15 cellular contexts compared by ENCODE assay signal in the genomic region with DNA sequence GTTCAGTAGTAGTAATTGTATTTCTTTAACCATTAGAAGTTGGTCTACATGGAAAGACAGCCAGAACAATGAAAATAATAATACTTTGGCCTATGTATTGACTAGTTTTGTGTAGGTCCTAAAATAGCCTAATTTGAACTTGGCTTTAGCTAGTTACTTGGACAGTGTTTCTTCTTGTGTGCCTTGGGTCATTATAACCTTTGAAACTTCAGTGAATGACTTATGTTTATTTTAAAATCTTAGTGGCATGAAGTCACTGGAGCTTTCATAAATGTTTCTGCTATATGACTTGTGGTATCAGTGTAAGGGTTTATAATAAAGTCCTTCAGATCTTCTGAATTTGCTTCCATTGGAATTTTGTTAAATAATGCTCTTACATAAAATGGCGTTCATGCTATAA. TPM values are rescaled to one million over a fixed set of nuclear protein-coding genes. Genes with fewer than 3 reads are reported as not detected.
DNase-seq lines count a peak whose midpoint lies in the region; ATAC-seq and TF ChIP-seq lines count a peak whose summit lies in the region.
"Had no signal": no experiment of that assay in that cellular context is flagged by ENCODE, and none has a peak within 500 bp of the region (broad histone marks: within the 10 kb centered on the region; RNA-seq: fewer than 3 reads in every experiment).

No MANE protein-coding gene starts in this region.

- peak overlapping the region in 5 of 8 donors; percentile 33 to 79 (median 69) for H3K4me3 Mint-ChIP-seq in CD4-positive, alpha-beta memory T cell
- no peak overlapping the region for H3K4me3 Mint-ChIP-seq in GM23338
- H3K4me3 Mint-ChIP-seq in activated T-helper 2 cell treated with anti-CD3 and anti-CD28 coated beads, Interferon-gamma antibody, Interleukin-2, Interleukin-4, amounts not matched to agents 10 μg/mL and 5 μg/mL and 100 μg/mL, durations not matched to agents 14 hours and 24 hours and 36 hours (ENCODE audit: low read depth): peak overlapping the region; percentile 37
- peak overlapping the region; percentile 56 for H3K4me3 Mint-ChIP-seq in natural killer cell treated with Interleukin-12 subunit alpha and Interleukin-12 subunit beta and Interleukin-15 and Interleukin-18, amount 100 ng/mL, for 72 hours
- H3K4me3 Mint-ChIP-seq: neural progenitor cell had no signal

- CTCF ChIA-PET in CD4-positive, alpha-beta memory T cell (lab: Charles Lee; ENCODE audit: partially characterized antibody): interaction anchor here (0.6 to 1.2 kb wide), 2 partner anchors 110 to 983 kb away, joined by 3 to 4 read pairs; no protein-coding TSS in a partner anchor

- H3F3A ChIP-seq in GM23338 (replicated peaks; ENCODE audit: low read depth): peaks cover 5% of the 10 kb centered on the region

- no peak for DNase-seq in CD4-positive, alpha-beta memory T cell
- DNase-seq in GM23338 (ENCODE audit: low spot score) (no peak), nucleus accumbens (lab: John Stamatoyannopoulos, UW) (no peak)
- no peak for DNase-seq in activated T-helper 2 cell treated with anti-CD3 and anti-CD28 coated beads, Interferon-gamma antibody, Interleukin-2, Interleukin-4, amounts not matched to agents 10 μg/mL and 5 μg/mL and 100 μg/mL, durations not matched to agents 14 hours and 24 hours and 36 hours (ENCODE audit: low spot score)
- DNase-seq in natural killer cell treated with Interleukin-12 subunit alpha and Interleukin-12 subunit beta and Interleukin-15 and Interleukin-18, amount 100 ng/mL, for 72 hours (ENCODE audit: low spot score): no peak
- DNase-seq in stimulated activated CD4-positive, alpha-beta T cell treated with anti-CD3 and anti-CD28 coated beads, Interleukin-2, amount 100 ng/mL, for 24 hours: no peak
- DNase-seq: activated effector memory CD4-positive, alpha-beta T cell treated with anti-CD3 and anti-CD28 coated beads, Interleukin-2, amount 50 U/mL, for 16 hours; Caco-2; head of caudate nucleus; MG63 had no signal

- H3K9me3 Mint-ChIP-seq in CD4-positive, alpha-beta memory T cell: no peaks in the 10 kb centered on the region
- no peaks in the 10 kb centered on the region for H3K9me3 Mint-ChIP-seq in GM23338
- H3K9me3 Mint-ChIP-seq in activated T-helper 2 cell treated with anti-CD3 and anti-CD28 coated beads, Interferon-gamma antibody, Interleukin-2, Interleukin-4, amounts not matched to agents 10 μg/mL and 5 μg/mL and 100 μg/mL, durations not matched to agents 14 hours and 24 hours and 36 hours: no peaks in the 10 kb centered on the region
- H3K9me3 Mint-ChIP-seq in natural killer cell treated with Interleukin-12 subunit alpha and Interleukin-12 subunit beta and Interleukin-15 and Interleukin-18, amount 100 ng/mL, for 72 hours: no peaks in the 10 kb centered on the region
- H3K9me3 Mint-ChIP-seq: neural progenitor cell had no signal

- POLR2A ChIA-PET in CD4-positive, alpha-beta memory T cell (lab: Charles Lee; ENCODE audit: partially characterized antibody): interaction anchor here (1.0 to 1.1 kb wide), 6 partner anchors 9 to 322 kb away, joined by 3 to 4 read pairs (median 3); partner anchors contain the start of gene NINJ1

- H3K79me2 ChIP-seq in GM23338 (replicated peaks; ENCODE audit: insufficient read depth): peaks cover 87% of the 10 kb centered on the region

- no peak for ATAC-seq in GM23338
- ATAC-seq in natural killer cell treated with Interleukin-12 subunit alpha and Interleukin-12 subunit beta and Interleukin-15 and Interleukin-18, amount 100 ng/mL, for 72 hours: no peak
- ATAC-seq in HG03521 (IDR thresholded peaks at IDR 0.05; ENCODE audit: unreplicated experiment): no peak
- ATAC-seq: left lobe of liver had no signal

- H3K36me3 ChIP-seq in CD4-positive, alpha-beta memory T cell (ENCODE audit: insufficient read depth, low read length): no peaks in the 10 kb centered on the region
- H3K36me3 ChIP-seq in GM23338 (ENCODE audit: insufficient read depth): no peaks in the 10 kb centered on the region
- H3K36me3 ChIP-seq: neural progenitor cell had no signal

- no peaks in the 10 kb centered on the region for H3K27me3 ChIP-seq in CD4-positive, alpha-beta memory T cell (ENCODE audit: insufficient read depth, low read length)
- no peaks in the 10 kb centered on the region for H3K27me3 ChIP-seq in GM23338 (ENCODE audit: insufficient read depth)
- H3K27me3 ChIP-seq: MG63, neural progenitor cell had no signal

- peaks cover 52 to 81% (median 62%) of the 10 kb centered on the region in 4 donors for H3K4me1 Mint-ChIP-seq in CD4-positive, alpha-beta memory T cell
- H3K4me1 Mint-ChIP-seq in GM23338: peaks cover 55% of the 10 kb centered on the region
- H3K4me1 Mint-ChIP-seq in activated T-helper 2 cell treated with anti-CD3 and anti-CD28 coated beads, Interferon-gamma antibody, Interleukin-2, Interleukin-4, amounts not matched to agents 10 μg/mL and 5 μg/mL and 100 μg/mL, durations not matched to agents 14 hours and 24 hours and 36 hours (ENCODE audit: low read depth): peaks cover 63% of the 10 kb centered on the region
- peaks cover 51 to 65% of the 10 kb centered on the region in 2 donors for H3K4me1 Mint-ChIP-seq in natural killer cell treated with Interleukin-12 subunit alpha and Interleukin-12 subunit beta and Interleukin-15 and Interleukin-18, amount 100 ng/mL, for 72 hours (ENCODE audit: low read depth in 2 of 2)

- intact Hi-C loops in CD4-positive, alpha-beta memory T cell (cut with micrococcal nuclease): loop anchor here (10.0 kb wide), 4 partner anchors 321 to 1341 kb away; partner anchors contain the start of genes NINJ1, SPTLC1 and ZNF169
- intact Hi-C loops in activated T-helper 2 cell treated with anti-CD3 and anti-CD28 coated beads, Interferon-gamma antibody, Interleukin-2, Interleukin-4, amounts not matched to agents 10 μg/mL and 5 μg/mL and 100 μg/mL, durations not matched to agents 14 hours and 24 hours and 36 hours (cut with micrococcal nuclease): no loop called here

- H3K36me3 Mint-ChIP-seq in CD4-positive, alpha-beta memory T cell: peaks cover 4 to 17% of the 10 kb centered on the region in 2 donors
- H3K36me3 Mint-ChIP-seq in GM23338 (ENCODE audit: low read depth): peaks cover 14% of the 10 kb centered on the region
- peaks cover 76% of the 10 kb centered on the region for H3K36me3 Mint-ChIP-seq in activated T-helper 2 cell treated with anti-CD3 and anti-CD28 coated beads, Interferon-gamma antibody, Interleukin-2, Interleukin-4, amounts not matched to agents 10 μg/mL and 5 μg/mL and 100 μg/mL, durations not matched to agents 14 hours and 24 hours and 36 hours (ENCODE audit: low read depth)
- H3K36me3 Mint-ChIP-seq in natural killer cell treated with Interleukin-12 subunit alpha and Interleukin-12 subunit beta and Interleukin-15 and Interleukin-18, amount 100 ng/mL, for 72 hours: peaks cover 24% of the 10 kb centered on the region

- no peaks in the 10 kb centered on the region for H3K9me2 ChIP-seq in GM23338 (ENCODE audit: insufficient read depth)

- peaks cover 19% of the 10 kb centered on the region for H4K20me1 ChIP-seq in GM23338 (replicated peaks; ENCODE audit: insufficient read depth)

- peak overlapping the region; percentile 44 for H3K27ac ChIP-seq in CD4-positive, alpha-beta memory T cell (ENCODE audit: low read depth, low read length)
- H3K27ac ChIP-seq in GM23338 (ENCODE audit: low read depth): no peak overlapping the region
- H3K27ac ChIP-seq: epithelial cell of prostate, neural progenitor cell had no signal

- peak overlapping the region; percentile 9; the same call in 1 of the 2 replicates for H3K4me2 ChIP-seq in GM23338
- H3K4me2 ChIP-seq: neural progenitor cell had no signal

- H3K4me1 ChIP-seq in CD4-positive, alpha-beta memory T cell (ENCODE audit: insufficient read depth, low read length): peaks cover 73% of the 10 kb centered on the region
- peaks cover 51% of the 10 kb centered on the region for H3K4me1 ChIP-seq in GM23338 (ENCODE audit: insufficient read depth)

- no peak overlapping the region for H3K4me3 ChIP-seq in CD4-positive, alpha-beta memory T cell (ENCODE audit: low read length in 2 of 2)
- no peak overlapping the region for H3K4me3 ChIP-seq in GM23338
- H3K4me3 ChIP-seq: HAP-1, MG63, neural progenitor cell had no signal

- H3K9me3 ChIP-seq in CD4-positive, alpha-beta memory T cell (ENCODE audit: control insufficient read depth in 1 of 2, low read length in 2 of 2): no peaks in the 10 kb centered on the region
- H3K9me3 ChIP-seq: Caco-2, HAP-1, MG63 had no signal

- no peaks in the 10 kb centered on the region for H3K27me3 Mint-ChIP-seq in CD4-positive, alpha-beta memory T cell
- peaks cover 5% of the 10 kb centered on the region for H3K27me3 Mint-ChIP-seq in GM23338 (ENCODE audit: insufficient read depth, low read depth, poor library complexity)
- no peaks in the 10 kb centered on the region for H3K27me3 Mint-ChIP-seq in activated T-helper 2 cell treated with anti-CD3 and anti-CD28 coated beads, Interferon-gamma antibody, Interleukin-2, Interleukin-4, amounts not matched to agents 10 μg/mL and 5 μg/mL and 100 μg/mL, durations not matched to agents 14 hours and 24 hours and 36 hours (ENCODE audit: low read depth)
- H3K27me3 Mint-ChIP-seq in natural killer cell treated with Interleukin-12 subunit alpha and Interleukin-12 subunit beta and Interleukin-15 and Interleukin-18, amount 100 ng/mL, for 72 hours: no peaks in the 10 kb centered on the region

- no peak for TF ChIP-seq CTCF in GM23338 (conservative IDR thresholded peaks at IDR 0.05; ENCODE audit: low read depth in 2 of 2)

- H3K27ac Mint-ChIP-seq in CD4-positive, alpha-beta memory T cell: peak overlapping the region; percentile 52 to 88 (median 63)
- H3K27ac Mint-ChIP-seq in GM23338: no peak overlapping the region; the same call in 1 of the 2 replicates
- peak overlapping the region; percentile 78 for H3K27ac Mint-ChIP-seq in activated T-helper 2 cell treated with anti-CD3 and anti-CD28 coated beads, Interferon-gamma antibody, Interleukin-2, Interleukin-4, amounts not matched to agents 10 μg/mL and 5 μg/mL and 100 μg/mL, durations not matched to agents 14 hours and 24 hours and 36 hours
- H3K27ac Mint-ChIP-seq in natural killer cell treated with Interleukin-12 subunit alpha and Interleukin-12 subunit beta and Interleukin-15 and Interleukin-18, amount 100 ng/mL, for 72 hours: peak overlapping the region; percentile 70 to 92
- H3K27ac Mint-ChIP-seq: neural progenitor cell had no signal

- H2AFZ ChIP-seq in GM23338: no peak overlapping the region
- H2AFZ ChIP-seq: neural progenitor cell had no signal

RNA-seq across cellular contexts. Expression of gene FAM120AOS, which starts 2.6 kb away (rescaled TPM):
- total RNA-seq in CD4-positive, alpha-beta memory T cell: 10 to 100 TPM; 49.7 to 50.8 TPM
- 10 to 100 TPM; 57.5 to 64.6 TPM for polyA plus RNA-seq in CD4-positive, alpha-beta memory T cell
- total RNA-seq in GM23338 (2014; rRNA removed; shearing (Covaris generic)): 38.1 and 40.4 TPM in 2 replicates
- polyA plus RNA-seq in GM23338 (2016; fragmentation: Nextera tagmentation; extraction: Ambion mirVana): 27.5 and 31.5 TPM in 2 replicates
- total RNA-seq in activated T-helper 2 cell treated with anti-CD3 and anti-CD28 coated beads, Interferon-gamma antibody, Interleukin-2, Interleukin-4, amounts not matched to agents 10 μg/mL and 5 μg/mL and 100 μg/mL, durations not matched to agents 14 hours and 24 hours and 36 hours: 40.9 and 41.1 TPM in 2 replicates
- total RNA-seq in natural killer cell treated with Interleukin-12 subunit alpha and Interleukin-12 subunit beta and Interleukin-15 and Interleukin-18, amount 100 ng/mL, for 72 hours: 10 to 100 TPM; 28.6 to 36.0 TPM

RNA-seq across cellular contexts. Expression of gene FAM120A, which starts 4.5 kb away (rescaled TPM):
- total RNA-seq in CD4-positive, alpha-beta memory T cell: 10 to 100 TPM; 85.8 to 88.5 TPM
- polyA plus RNA-seq in CD4-positive, alpha-beta memory T cell: 10 to 100 TPM in 1 of 2 donors, 1 to 10 TPM in 1; 6.2 to 14.0 TPM
- 47.9 and 52.5 TPM in 2 replicates for total RNA-seq in GM23338 (2014; rRNA removed; shearing (Covaris generic))
- 28.2 and 29.9 TPM in 2 replicates for polyA plus RNA-seq in GM23338 (2016; fragmentation: Nextera tagmentation; extraction: Ambion mirVana)
- 163 and 166 TPM in 2 replicates for total RNA-seq in activated T-helper 2 cell treated with anti-CD3 and anti-CD28 coated beads, Interferon-gamma antibody, Interleukin-2, Interleukin-4, amounts not matched to agents 10 μg/mL and 5 μg/mL and 100 μg/mL, durations not matched to agents 14 hours and 24 hours and 36 hours
- total RNA-seq in natural killer cell treated with Interleukin-12 subunit alpha and Interleukin-12 subunit beta and Interleukin-15 and Interleukin-18, amount 100 ng/mL, for 72 hours: 100 to 1,000 TPM; 138 to 154 TPM
